In the genomic region with DNA sequence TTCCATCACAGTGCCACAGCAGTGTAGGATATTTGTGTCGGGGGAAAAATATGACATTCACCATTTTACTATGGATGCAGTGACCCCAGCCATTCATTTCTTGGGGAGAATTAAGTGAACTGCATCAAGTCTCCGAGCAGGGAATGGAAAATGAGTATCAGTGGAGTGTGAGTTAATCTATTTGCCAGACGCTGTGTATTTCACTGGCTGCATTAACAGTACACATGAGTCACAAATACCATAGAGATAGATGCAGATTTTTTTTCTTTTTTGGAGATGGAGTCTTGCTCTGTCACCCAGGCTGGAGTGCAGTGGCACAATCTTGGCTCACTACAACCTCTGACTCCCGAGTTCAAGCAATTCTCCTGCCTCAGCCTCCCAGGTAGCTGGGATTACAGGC, we compare ENCODE assay signal across 20 cellular contexts. TPM values are rescaled to one million over a fixed set of nuclear protein-coding genes. Genes with fewer than 3 reads are reported as not detected.
DNase-seq lines count a peak whose midpoint lies in the region; ATAC-seq and TF ChIP-seq lines count a peak whose summit lies in the region.
"Had no signal": no experiment of that assay in that cellular context is flagged by ENCODE, and none has a peak within 500 bp of the region (broad histone marks: within the 10 kb centered on the region; RNA-seq: fewer than 3 reads in every experiment).

No MANE protein-coding gene starts in this region.

- ATAC-seq in GM18858 (IDR thresholded peaks at IDR 0.05; ENCODE audit: unreplicated experiment) (no peak), GM21381 (IDR thresholded peaks at IDR 0.05; ENCODE audit: unreplicated experiment) (no peak), GM18511 (IDR thresholded peaks at IDR 0.05; ENCODE audit: unreplicated experiment) (no peak)
- ATAC-seq: left ventricle myocardium superior had no signal

- in situ Hi-C loops in astrocyte of the spinal cord (cut with HindIII; ENCODE audit: low sequenced_read_pairs) = no loop called here

- TF ChIP-seq CTCF in astrocyte of the spinal cord (IDR thresholded peaks at IDR 0.05; ENCODE audit: low read depth, low read length) (no peak), foreskin fibroblast (IDR thresholded peaks at IDR 0.05; ENCODE audit: low read depth, low read length) (no peak)

- DNase-seq in AG20443 (ENCODE audit: low spot score) (peak; percentile 42), LHCN-M2 (ENCODE audit: low read depth) (peak; percentile 31), astrocyte of the spinal cord (ENCODE audit: low read depth, low spot score) (peak; percentile 41), foreskin fibroblast (peak; percentile 30 to 63), RPMI8226 (no peak)
- DNase-seq: activated B cell treated with CpG ODN at 0.5 μM for 24 hours; anterior cingulate cortex; colonic mucosa; H9; Karpas-422; left ventricle myocardium superior; NCI-H69; stimulated activated CD4-positive, alpha-beta T cell treated with anti-CD3 and anti-CD28 coated beads, Interleukin-15, amount 100 ng/mL, for 24 hours; stimulated activated naive CD4-positive, alpha-beta T cell; upper lobe of left lung had no signal

- H3K4me3 ChIP-seq in astrocyte of the spinal cord (ENCODE audit: low read depth, low read length) = no peak overlapping the region
- H3K4me3 ChIP-seq in foreskin fibroblast (ENCODE audit: low read depth in 1 of 2, low read length in 2 of 2) = no peak overlapping the region
- H3K4me3 ChIP-seq: colonic mucosa, upper lobe of left lung had no signal

RNA-seq across cellular contexts. Expression of a gene that starts 33.7 kb away (rescaled TPM):
- total RNA-seq in LHCN-M2 (2014; rRNA removed) = 4.0 and 4.2 TPM in 2 replicates
- 1.9 TPM for polyA plus RNA-seq in LHCN-M2 (2012)
- total RNA-seq: OCI-LY7, SK-MEL-5 had no signal
